ENCODE assay signal across 1 cellular context in genomic region chr9:137227853-137228514, GRCh38.
TF ChIP-seq lines count a peak whose summit lies in the region.

No MANE protein-coding gene starts in this region.

TF ChIP-seq in HepG2, 621 proteins besides CTCF, POLR2A, EP300 and RAD21:
- TF ChIP-seq HNRNPK (IDR thresholded peaks at IDR 0.05; ENCODE audit: low read depth, low read length, poor library complexity, severe bottlenecking): peak; percentile 13
- TF ChIP-seq HDAC1 (CRISPR knock-in tag; IDR thresholded peaks at IDR 0.05): 0 out of 2 replicates have a peak, but pooled peaks have one; percentile 7
- TF ChIP-seq ZNF557 (CRISPR knock-in tag; IDR thresholded peaks at IDR 0.05): no peak
- TF ChIP-seq REL (CRISPR knock-in tag; conservative IDR thresholded peaks at IDR 0.05): 0 out of 2 replicates have a peak, but pooled peaks have one; percentile 10
- TF ChIP-seq HMGXB4 (CRISPR knock-in tag; IDR thresholded peaks at IDR 0.05; ENCODE audit: borderline replicate concordance in 1 of 2, low read depth in 1 of 2): 0 out of 4 replicates have a peak, but pooled peaks of 1 of the 2 experiments have one; percentile 10
- no peak for TF ChIP-seq TFE3 (CRISPR knock-in tag; IDR thresholded peaks at IDR 0.05)
- TF ChIP-seq PHF8 (CRISPR knock-in tag; IDR thresholded peaks at IDR 0.05): no peak
- TF ChIP-seq ZNF720 (CRISPR knock-in tag; IDR thresholded peaks at IDR 0.05): no peak
- peak; percentile 56; the same call in 1 of the 2 replicates for TF ChIP-seq PCBP1 (IDR thresholded peaks at IDR 0.05; ENCODE audit: borderline replicate concordance, low read depth, low read length)
TF ChIP-seq in HepG2: peak in this region for 5.
